ENCODE assay signal across 23 cellular contexts in the genomic region with DNA sequence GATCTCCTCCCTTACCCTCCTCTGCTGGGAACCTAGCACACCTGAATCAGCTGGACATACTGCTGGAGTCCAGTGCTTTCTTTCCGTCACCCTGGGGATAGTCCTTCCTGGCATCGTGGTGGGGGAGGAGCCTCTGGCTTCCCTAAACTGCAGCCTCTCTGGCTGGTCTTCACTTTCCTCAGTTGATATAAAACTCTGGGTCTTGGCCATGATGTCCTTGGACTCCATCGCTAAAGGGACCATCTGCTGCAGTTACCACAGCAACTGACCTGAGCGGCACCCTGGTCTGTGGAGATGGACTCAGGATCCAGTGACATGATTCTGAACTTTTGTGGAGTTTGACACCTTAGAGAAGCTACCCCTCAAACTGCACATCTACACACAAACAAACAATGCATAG. TPM values are rescaled to one million over a fixed set of nuclear protein-coding genes. Genes with fewer than 3 reads are reported as not detected.
"Had no signal": no experiment of that assay in that cellular context is flagged by ENCODE, and none has a peak within 500 bp of the region (broad histone marks: within the 10 kb centered on the region; RNA-seq: fewer than 3 reads in every experiment).

No MANE protein-coding gene starts in this region.

- H3K4me2 ChIP-seq: KMS-11 had no signal

- H3K27me3 Mint-ChIP-seq: activated naive CD4-positive, alpha-beta T cell treated with anti-CD3 and anti-CD28 coated beads, Interleukin-2, amount 50 U/mL, for 24 hours had no signal

- DNase-seq: activated CD4-positive, alpha-beta T cell treated with anti-CD3 and anti-CD28 coated beads for 48 hours; activated CD4-positive, alpha-beta T cell treated with anti-CD3 and anti-CD28 coated beads, Interleukin-2, amount 50 U/mL, for 4 hours; activated naive CD4-positive, alpha-beta T cell; amygdala; MG63; MV-4-11; NCI-H1092 treated with DMSO at 0.1 percent for 48 hours; NCI-H1417 treated with DMSO at 0.1 percent for 48 hours; NCI-H1694; NCI-H2029; NCI-H345; NCI-H510A; NCI-H526 treated with DMSO at 0.1 percent for 48 hours; NCI-H82; SHP77 treated with DMSO at 0.1 percent for 48 hours had no signal

- H3K9me3 ChIP-seq: MG63 had no signal

- H3K27ac ChIP-seq: brain microvascular endothelial cell, cardiac muscle cell, KMS-11 had no signal

- H3K9ac ChIP-seq: KMS-11 had no signal

- H3K27me3 ChIP-seq: brain microvascular endothelial cell, cardiac muscle cell, MG63 had no signal

- H3K4me3 ChIP-seq: cardiac muscle cell, MG63 had no signal

- H3K27ac Mint-ChIP-seq: activated naive CD4-positive, alpha-beta T cell treated with anti-CD3 and anti-CD28 coated beads, Interleukin-2, amount 50 U/mL, for 24 hours; T-helper 1 cell treated with Interleukin-12 subunit alpha and Interleukin-12 subunit beta and Interleukin-4 antibody, amounts not matched to agents 30 μg/mL and 1 μg/mL, for 36 hours had no signal

- H3K4me1 Mint-ChIP-seq: activated naive CD4-positive, alpha-beta T cell treated with anti-CD3 and anti-CD28 coated beads, Interleukin-2, amount 50 U/mL, for 24 hours had no signal

- ATAC-seq: activated CD4-positive, CD25-positive, alpha-beta regulatory T cell treated with anti-CD3 and anti-CD28 coated beads, Interleukin-2, amount 50 U/mL, for 24 hours had no signal

- H3K9me3 Mint-ChIP-seq: activated naive CD4-positive, alpha-beta T cell treated with anti-CD3 and anti-CD28 coated beads, Interleukin-2, amount 50 U/mL, for 24 hours; T-helper 1 cell treated with Interleukin-12 subunit alpha and Interleukin-12 subunit beta and Interleukin-4 antibody, amounts not matched to agents 30 μg/mL and 1 μg/mL, for 36 hours had no signal

- H3K4me3 Mint-ChIP-seq: activated naive CD4-positive, alpha-beta T cell treated with anti-CD3 and anti-CD28 coated beads, Interleukin-2, amount 50 U/mL, for 24 hours; T-helper 1 cell treated with Interleukin-12 subunit alpha and Interleukin-12 subunit beta and Interleukin-4 antibody, amounts not matched to agents 30 μg/mL and 1 μg/mL, for 36 hours had no signal

RNA-seq across cellular contexts. Expression of a gene that starts 59.6 kb away (rescaled TPM):
- total RNA-seq: astrocyte, cardiac muscle cell, SK-MEL-5 had no signal
- polyA plus RNA-seq: cardiac muscle cell had no signal
